Comparison of ENCODE assay signal across 14 cellular contexts in the genomic region with DNA sequence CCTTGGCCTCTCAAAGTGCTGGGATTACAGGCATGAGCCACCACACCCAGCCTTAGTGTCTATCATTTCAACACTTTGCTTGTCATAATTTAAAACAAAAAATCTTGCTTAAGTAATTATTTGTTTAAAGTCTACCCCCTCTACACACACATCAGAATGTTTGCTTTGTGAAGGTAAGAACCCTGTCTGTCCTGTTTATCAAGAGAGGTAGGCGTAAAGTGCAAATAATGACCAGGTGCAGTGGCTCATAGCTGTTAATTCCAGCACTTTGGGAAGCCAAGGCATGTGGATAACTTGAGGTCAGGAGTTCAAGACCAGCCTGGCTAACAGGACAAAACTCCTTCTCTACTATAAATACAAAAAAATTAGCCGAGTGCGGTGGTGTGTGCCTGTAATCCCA.
"Had no signal": no experiment of that assay in that cellular context is flagged by ENCODE, and none has a peak within 500 bp of the region (broad histone marks: within the 10 kb centered on the region; RNA-seq: fewer than 3 reads in every experiment).

No MANE protein-coding gene starts in this region.

- H3K27me3 ChIP-seq: neural progenitor cell, suprapubic skin had no signal

- H3K36me3 ChIP-seq: neural progenitor cell, suprapubic skin had no signal

- ATAC-seq: activated naive CD8-positive, alpha-beta T cell treated with anti-CD3 and anti-CD28 coated beads, Interleukin-2, amount 50 U/mL, for 24 hours; activated T-helper 17 cell treated with anti-CD3 and anti-CD28 coated beads, Interleukin-2, amount 50 U/mL, for 72 hours; sciatic nerve had no signal

- H3K9me3 ChIP-seq: suprapubic skin had no signal

- H3K4me3 ChIP-seq: neural progenitor cell, suprapubic skin had no signal

- DNase-seq: activated CD4-positive, alpha-beta T cell treated with anti-CD3 and anti-CD28 coated beads, Interleukin-2, amount 50 U/mL, for 4 hours; activated CD4-positive, CD25-positive, alpha-beta regulatory T cell treated with anti-CD3 and anti-CD28 coated beads, Interleukin-2, amount 50 U/mL, for 72 hours; activated naive CD4-positive, alpha-beta T cell treated with Interleukin-2 at 50 U/mL for 16 hours; activated naive CD8-positive, alpha-beta T cell treated with anti-CD3 and anti-CD28 coated beads, Interleukin-2, amount 50 U/mL, for 24 hours; aorta; dermis blood vessel endothelial cell; erythroblast; mammary epithelial cell; naive B cell; T1000 had no signal

- H3K4me1 ChIP-seq: suprapubic skin had no signal

- H3K27ac ChIP-seq: neural progenitor cell, suprapubic skin had no signal
